ENCODE assay signal across 17 cellular contexts in genomic region chr7:133355325-133355708, GRCh38.
A peak's percentile ranks its signal among the peaks of the same experiment; 100 is the strongest.
DNase-seq lines count a peak whose midpoint lies in the region; ATAC-seq, FAIRE-seq and TF ChIP-seq lines count a peak whose summit lies in the region.
"Had no signal": no experiment of that assay in that cellular context is flagged by ENCODE, and none has a peak within 500 bp of the region (broad histone marks: within the 10 kb centered on the region; RNA-seq: fewer than 3 reads in every experiment).

No MANE protein-coding gene starts in this region.

- H3K4me3 ChIP-seq in NB4 (ENCODE audit: low read depth, low read length) (no peak overlapping the region), bronchial epithelial cell (ENCODE audit: low read depth, low read length) (no peak overlapping the region)
- H3K4me3 ChIP-seq: Peyer's patch had no signal

- no peaks in the 10 kb centered on the region for H3K27me3 ChIP-seq in bronchial epithelial cell (ENCODE audit: control insufficient read depth, insufficient read depth, low read length)
- H3K27me3 ChIP-seq: Peyer's patch had no signal

- no peak overlapping the region for H3K27ac Mint-ChIP-seq in T-helper 2 cell treated with Interferon-gamma antibody and Interleukin-4, amounts not matched to agents 5 μg/mL and 100 μg/mL, for 36 hours
- H3K27ac Mint-ChIP-seq: progenitor cell of endocrine pancreas, type B pancreatic cell had no signal

- ATAC-seq in GM18505 (IDR thresholded peaks at IDR 0.05; ENCODE audit: unreplicated experiment): no peak

- TF ChIP-seq POLR2A in NB4 (IDR thresholded peaks at IDR 0.05; ENCODE audit: extremely low read depth, insufficient read length): no peak
- no peak for TF ChIP-seq POLR2A in GM18505 (IDR thresholded peaks at IDR 0.05; ENCODE audit: borderline replicate concordance, extremely low read depth, insufficient read depth, insufficient read length)

- H3K27me3 Mint-ChIP-seq in T-helper 2 cell treated with Interferon-gamma antibody and Interleukin-4, amounts not matched to agents 5 μg/mL and 100 μg/mL, for 36 hours (ENCODE audit: low read depth): no peaks in the 10 kb centered on the region
- H3K27me3 Mint-ChIP-seq: progenitor cell of endocrine pancreas, type B pancreatic cell had no signal

- no peak for TF ChIP-seq CTCF in NB4 (IDR thresholded peaks at IDR 0.05; ENCODE audit: low read depth, low read length)
- TF ChIP-seq CTCF in bronchial epithelial cell (IDR thresholded peaks at IDR 0.05; ENCODE audit: insufficient read depth, low read length, severe bottlenecking): no peak

- DNase-seq in EH (ENCODE audit: low read depth) (peak; percentile 82), NB4 (ENCODE audit: low read depth) (peak; percentile 9), bronchial epithelial cell (ENCODE audit: low read depth) (peak; percentile 38), lung microvascular endothelial cell (ENCODE audit: low read depth in 2 of 2) (peak; percentile 58 to 76), NCI-H1417 treated with DMSO at 0.1 percent for 48 hours (lab: John Stamatoyannopoulos, UW) (no peak), NCI-H748 (lab: John Stamatoyannopoulos, UW; ENCODE audit: unreplicated experiment) (no peak)
- DNase-seq in T-helper 2 cell treated with Interferon-gamma antibody and Interleukin-4, amounts not matched to agents 5 μg/mL and 100 μg/mL, for 36 hours (ENCODE audit: low spot score): no peak
- DNase-seq: activated CD4-positive, alpha-beta T cell treated with anti-CD3 and anti-CD28 coated beads, Interleukin-2, amount 50 U/mL, for 48 hours; effector CD4-positive, alpha-beta T cell; NCI-H1694; NCI-H524 treated with DMSO at 0.1 percent for 48 hours; Peyer's patch; stimulated activated CD4-positive, alpha-beta T cell treated with anti-CD3 and anti-CD28 coated beads, Interleukin-2, amount 100 ng/mL, for 24 hours had no signal

- H3K36me3 Mint-ChIP-seq in T-helper 2 cell treated with Interferon-gamma antibody and Interleukin-4, amounts not matched to agents 5 μg/mL and 100 μg/mL, for 36 hours (ENCODE audit: low read depth): peaks cover 20% of the 10 kb centered on the region

- no peak for FAIRE-seq in bronchial epithelial cell (lab: Jason Lieb, UNC)
- FAIRE-seq: islet of Langerhans had no signal

- H3K4me3 Mint-ChIP-seq in T-helper 2 cell treated with Interferon-gamma antibody and Interleukin-4, amounts not matched to agents 5 μg/mL and 100 μg/mL, for 36 hours: no peak overlapping the region
- H3K4me3 Mint-ChIP-seq: type B pancreatic cell had no signal

- H3K9me3 Mint-ChIP-seq in T-helper 2 cell treated with Interferon-gamma antibody and Interleukin-4, amounts not matched to agents 5 μg/mL and 100 μg/mL, for 36 hours: peaks cover 31% of the 10 kb centered on the region

- peaks cover 2% of the 10 kb centered on the region for H3K36me3 ChIP-seq in bronchial epithelial cell (ENCODE audit: control insufficient read depth, insufficient read depth, low read length)
- H3K36me3 ChIP-seq: Peyer's patch had no signal

- peaks cover 7% of the 10 kb centered on the region for H3K4me1 Mint-ChIP-seq in T-helper 2 cell treated with Interferon-gamma antibody and Interleukin-4, amounts not matched to agents 5 μg/mL and 100 μg/mL, for 36 hours (ENCODE audit: low read depth)

Comparison
In these comparisons a context has a peak if more than half of its experiments do, and no peak if none do; other contexts are left out.
1. DNase-seq: peak in EH (single experiment), NB4 (single experiment), bronchial epithelial cell (single experiment) and lung microvascular endothelial cell (2 of 2); none in T-helper 2 cell treated with Interferon-gamma antibody and Interleukin-4, amounts not matched to agents 5 μg/mL and 100 μg/mL, for 36 hours (single experiment), NCI-H1417 treated with DMSO at 0.1 percent for 48 hours (single experiment) and NCI-H748 (single experiment).